Comparison of ENCODE assay signal across 11 cellular contexts in genomic region chr13:46183018-46183940, GRCh38. TPM values are rescaled to one million over a fixed set of nuclear protein-coding genes. Genes with fewer than 3 reads are reported as not detected.
DNase-seq lines count a peak whose midpoint lies in the region; ATAC-seq and TF ChIP-seq lines count a peak whose summit lies in the region.
"Had no signal": no experiment of that assay in that cellular context is flagged by ENCODE, and none has a peak within 500 bp of the region (broad histone marks: within the 10 kb centered on the region; RNA-seq: fewer than 3 reads in every experiment).

No MANE protein-coding gene starts in this region.

- no peaks in the 10 kb centered on the region for H3K79me2 ChIP-seq in hepatocyte

- no peaks in the 10 kb centered on the region for H3K9me3 ChIP-seq in SK-N-MC (ENCODE audit: low read depth, low read length)
- H3K9me3 ChIP-seq in hepatocyte (ENCODE audit: low read depth), result no peaks in the 10 kb centered on the region
- H3K9me3 ChIP-seq: BE2C had no signal

- no peak overlapping the region for H3K9ac ChIP-seq in SK-N-MC (ENCODE audit: insufficient read length)

- no peaks in the 10 kb centered on the region for H3K27me3 ChIP-seq in hepatocyte
- H3K27me3 ChIP-seq: BE2C had no signal

- H3K27ac Mint-ChIP-seq in activated naive CD4-positive, alpha-beta T cell treated with anti-CD3 and anti-CD28 coated beads, Interleukin-2, amount 50 U/mL, for 24 hours, result peak overlapping the region; percentile 84
- H3K27ac Mint-ChIP-seq in endothelial cell (ENCODE audit: unreplicated experiment), result no peak overlapping the region

- H3K36me3 ChIP-seq in SK-N-MC (ENCODE audit: insufficient read depth, low read length), result no peaks in the 10 kb centered on the region
- no peaks in the 10 kb centered on the region for H3K36me3 ChIP-seq in hepatocyte (replicated peaks; ENCODE audit: insufficient read depth, low read depth)
- H3K36me3 ChIP-seq: BE2C had no signal

- no peaks in the 10 kb centered on the region for H3K9me2 ChIP-seq in hepatocyte (replicated peaks; ENCODE audit: insufficient read depth)

- H3K4me3 ChIP-seq in SK-N-MC (no peak overlapping the region), hepatocyte (no peak overlapping the region)

- no peak overlapping the region for H3K4me2 ChIP-seq in hepatocyte

- no peaks in the 10 kb centered on the region for H3K9me3 Mint-ChIP-seq in activated naive CD4-positive, alpha-beta T cell treated with anti-CD3 and anti-CD28 coated beads, Interleukin-2, amount 50 U/mL, for 24 hours
- no peaks in the 10 kb centered on the region for H3K9me3 Mint-ChIP-seq in endothelial cell (ENCODE audit: unreplicated experiment)

- no peaks in the 10 kb centered on the region for H3K4me1 ChIP-seq in hepatocyte (ENCODE audit: insufficient read depth)
- H3K4me1 ChIP-seq: BE2C had no signal

- H4K20me1 ChIP-seq in hepatocyte (ENCODE audit: insufficient read depth, poor library complexity, severe bottlenecking), result no peaks in the 10 kb centered on the region

- TF ChIP-seq CTCF in hepatocyte (IDR thresholded peaks at IDR 0.05; ENCODE audit: poor library complexity) (no peak), endothelial cell (IDR thresholded peaks at IDR 0.05; ENCODE audit: unreplicated experiment) (no peak)

- peaks cover 44% of the 10 kb centered on the region for H3K4me1 Mint-ChIP-seq in activated naive CD4-positive, alpha-beta T cell treated with anti-CD3 and anti-CD28 coated beads, Interleukin-2, amount 50 U/mL, for 24 hours
- peaks cover 20% of the 10 kb centered on the region for H3K4me1 Mint-ChIP-seq in endothelial cell (ENCODE audit: unreplicated experiment)

- H3K4me3 Mint-ChIP-seq in activated naive CD4-positive, alpha-beta T cell treated with anti-CD3 and anti-CD28 coated beads, Interleukin-2, amount 50 U/mL, for 24 hours, result peak overlapping the region; percentile 99
- H3K4me3 Mint-ChIP-seq in endothelial cell (ENCODE audit: unreplicated experiment), result no peak overlapping the region

- no peak for DNase-seq in activated naive CD4-positive, alpha-beta T cell (lab: John Stamatoyannopoulos, UW)
- no peak for DNase-seq in SK-N-MC (ENCODE audit: low read depth, low spot score)
- DNase-seq in hepatocyte (ENCODE audit: low spot score), result no peak
- no peak for DNase-seq in endothelial cell (ENCODE audit: low spot score)
- DNase-seq in glomerular visceral epithelial cell (ENCODE audit: extremely low spot score), result no peak
- DNase-seq: amniotic stem cell, BE2C, NCI-H1694 had no signal

- H3K27me3 Mint-ChIP-seq in activated naive CD4-positive, alpha-beta T cell treated with anti-CD3 and anti-CD28 coated beads, Interleukin-2, amount 50 U/mL, for 24 hours, result no peaks in the 10 kb centered on the region
- H3K27me3 Mint-ChIP-seq in endothelial cell (ENCODE audit: unreplicated experiment), result peaks cover 3% of the 10 kb centered on the region

- 88% methylated on average over 15 of the region's 15 CpGs for WGBS in hepatocyte (ENCODE audit: low lambda C conversion rate, missing lambda C conversion rate)

- no peak overlapping the region for H2AFZ ChIP-seq in hepatocyte

- H3K36me3 Mint-ChIP-seq in activated naive CD4-positive, alpha-beta T cell treated with anti-CD3 and anti-CD28 coated beads, Interleukin-2, amount 50 U/mL, for 24 hours, result peaks cover 4% of the 10 kb centered on the region
- no peaks in the 10 kb centered on the region for H3K36me3 Mint-ChIP-seq in endothelial cell (ENCODE audit: low read depth, unreplicated experiment)

- no peak for ATAC-seq in HG03135 (IDR thresholded peaks at IDR 0.05; ENCODE audit: unreplicated experiment)
- no peak for ATAC-seq in HG03457 (IDR thresholded peaks at IDR 0.05; ENCODE audit: unreplicated experiment)

- H3K27ac ChIP-seq in SK-N-MC, result peak overlapping the region; percentile 73
- peak overlapping the region; percentile 89 for H3K27ac ChIP-seq in hepatocyte

RNA-seq across cellular contexts. Expression of gene LCP1, which starts 1.3 kb away (rescaled TPM):
- total RNA-seq in hepatocyte (30.6 and 31.5 TPM in 2 replicates), endothelial cell (ENCODE audit: unreplicated experiment) (11.9 TPM)
- polyA plus RNA-seq in hepatocyte, result 17.7 and 18.9 TPM in 2 replicates

RNA-seq across cellular contexts. Expression of gene LRRC63, which starts 28.4 kb away (rescaled TPM):
- total RNA-seq in hepatocyte (0.68 TPM in 1 of 2 replicates, not detected in the other), endothelial cell (ENCODE audit: unreplicated experiment) (not detected)
- 0.21 TPM in 1 of 2 replicates, not detected in the other for polyA plus RNA-seq in hepatocyte
